In genomic region chr6:105215506-105215905, GRCh38 we compare ENCODE assay signal across 20 cellular contexts. TPM values are rescaled to one million over a fixed set of nuclear protein-coding genes. Genes with fewer than 3 reads are reported as not detected.
DNase-seq lines count a peak whose midpoint lies in the region; ATAC-seq and TF ChIP-seq lines count a peak whose summit lies in the region.
"Had no signal": no experiment of that assay in that cellular context is flagged by ENCODE, and none has a peak within 500 bp of the region (broad histone marks: within the 10 kb centered on the region; RNA-seq: fewer than 3 reads in every experiment).

No MANE protein-coding gene starts in this region.

- H3K79me2 ChIP-seq in ACC112 (ENCODE audit: control insufficient read depth, insufficient read depth, low read length, unreplicated experiment): no peaks in the 10 kb centered on the region

- CTCF ChIA-PET in HEK293 (lab: Yijun Ruan, JAX): no interaction called here

- H2AK5ac ChIP-seq in neuronal stem cell (ENCODE audit: low read depth, low read length): no peak overlapping the region

- H2BK12ac ChIP-seq in neuronal stem cell (ENCODE audit: low read length): no peak overlapping the region

- H2BK5ac ChIP-seq in neuronal stem cell (ENCODE audit: low read length): no peak overlapping the region

- TF ChIP-seq CTCF in HEK293 (tag by site-specific recombination; IDR thresholded peaks at IDR 0.05): no peak

- H3K9me3 ChIP-seq in HEK293 (ENCODE audit: control insufficient read depth, insufficient read depth, low read depth, low read length): no peaks in the 10 kb centered on the region
- no peaks in the 10 kb centered on the region for H3K9me3 ChIP-seq in neuronal stem cell (replicated peaks in 1 of 2; ENCODE audit: control insufficient read depth in 2 of 2, insufficient read depth in 1 of 2, low read depth in 1 of 2, low read length in 2 of 2)
- H3K9me3 ChIP-seq: A549, Peyer's patch had no signal

- H3K4me1 ChIP-seq in ACC112 (ENCODE audit: control insufficient read depth, insufficient read depth, low read length, unreplicated experiment) (peaks cover 16% of the 10 kb centered on the region), HEK293 (ENCODE audit: control insufficient read depth, insufficient read depth, low read length) (peaks cover 23% of the 10 kb centered on the region), neuronal stem cell (ENCODE audit: control insufficient read depth in 2 of 2, insufficient read depth in 1 of 2, low read depth in 1 of 2, low read length in 2 of 2) (no peaks in the 10 kb centered on the region)
- H3K4me1 ChIP-seq: Peyer's patch had no signal

- intact Hi-C loops in left colon (cut with DNase I, micrococcal nuclease): no loop called here
- intact Hi-C loops in posterior cingulate gyrus (cut with DNase I): no loop called here

- H2AFZ ChIP-seq in ACC112 (ENCODE audit: low read length, unreplicated experiment): peak overlapping the region; percentile 48
- no peak overlapping the region for H2AFZ ChIP-seq in neuronal stem cell (ENCODE audit: low read length)

- no peak overlapping the region for H3K18ac ChIP-seq in neuronal stem cell (ENCODE audit: low read length)

- no peak overlapping the region for H3K9ac ChIP-seq in neuronal stem cell (ENCODE audit: low read depth, low read length, poor library complexity)

- H3K27me3 ChIP-seq in ACC112 (ENCODE audit: insufficient read depth, low read length) (no peaks in the 10 kb centered on the region), neuronal stem cell (ENCODE audit: control insufficient read depth in 3 of 3, insufficient read depth in 3 of 3, low read depth in 1 of 3, low read length in 3 of 3) (no peaks in the 10 kb centered on the region)
- H3K27me3 ChIP-seq: Peyer's patch had no signal

- H3K4ac ChIP-seq in neuronal stem cell (ENCODE audit: low read length): no peak overlapping the region

- peak; percentile 97 for ATAC-seq in left colon
- no peak for ATAC-seq in HG03280 (IDR thresholded peaks at IDR 0.05; ENCODE audit: unreplicated experiment)
- ATAC-seq: A549 had no signal

- no peak overlapping the region for H3K23ac ChIP-seq in neuronal stem cell (ENCODE audit: low read depth, low read length, poor library complexity)

- H3K79me1 ChIP-seq in neuronal stem cell (ENCODE audit: low read depth, low read length): no peaks in the 10 kb centered on the region

- H2BK120ac ChIP-seq in neuronal stem cell (ENCODE audit: low read depth, low read length): no peak overlapping the region

- no peak overlapping the region for H3K14ac ChIP-seq in neuronal stem cell (ENCODE audit: low read length)

- no peak overlapping the region for H4K8ac ChIP-seq in neuronal stem cell (ENCODE audit: low read depth, low read length)

- H3K36me3 ChIP-seq in ACC112 (ENCODE audit: insufficient read depth, low read length) (no peaks in the 10 kb centered on the region), HEK293 (ENCODE audit: control insufficient read depth in 2 of 2, insufficient read depth in 1 of 2, low read length in 2 of 2) (no peaks in the 10 kb centered on the region), neuronal stem cell (replicated peaks in 1 of 2; ENCODE audit: control insufficient read depth in 2 of 2, insufficient read depth in 2 of 2, low read length in 2 of 2) (no peaks in the 10 kb centered on the region)
- H3K36me3 ChIP-seq: Peyer's patch had no signal

- no peak overlapping the region for H3K4me2 ChIP-seq in neuronal stem cell (ENCODE audit: insufficient read depth, low read length, poor library complexity, severe bottlenecking)
- H3K4me2 ChIP-seq: A549 had no signal

- no peak overlapping the region for H3K27ac ChIP-seq in ACC112 (ENCODE audit: low read depth, low read length)
- no peak overlapping the region for H3K27ac ChIP-seq in HEK293 (ENCODE audit: extremely low read depth, low read depth, low read length)
- no peak overlapping the region for H3K27ac ChIP-seq in neuronal stem cell (replicated peaks; ENCODE audit: low read length)
- H3K27ac ChIP-seq: A549, Peyer's patch had no signal

- POLR2A ChIA-PET in HEK293 (lab: Yijun Ruan, JAX): no interaction called here

- H4K91ac ChIP-seq in neuronal stem cell (ENCODE audit: low read depth, low read length, poor library complexity): no peak overlapping the region

- peak; percentile 42 for DNase-seq in NCI-H82 treated with DMSO at 0.1 percent for 48 hours (lab: John Stamatoyannopoulos, UW; ENCODE audit: unreplicated experiment)
- no peak for DNase-seq in left colon
- no peak for DNase-seq in neuronal stem cell (ENCODE audit: low spot score)
- no peak for DNase-seq in 8988T
- no peak for DNase-seq in posterior cingulate gyrus
- DNase-seq: CD4-positive, CD25-positive, alpha-beta regulatory T cell; COR-L47; DMS79; H7; KG1; NCI-H1092 treated with DMSO at 0.1 percent for 48 hours; NCI-H1436 treated with DMSO at 0.1 percent for 48 hours; NCI-H1930; NCI-H446; NK-92 treated with Interleukin-12 subunit alpha and Interleukin-12 subunit beta, amount 100 ng/mL, for 24 hours; Peyer's patch had no signal

- no peak overlapping the region for H2BK15ac ChIP-seq in neuronal stem cell (ENCODE audit: low read length)

- H3K4me3 ChIP-seq in ACC112 (ENCODE audit: low read depth, low read length) (no peak overlapping the region), HEK293 (ENCODE audit: low read depth, low read length) (no peak overlapping the region), neuronal stem cell (ENCODE audit: low read length in 2 of 2) (no peak overlapping the region)
- H3K4me3 ChIP-seq: A549, Peyer's patch had no signal

- WGBS in neuronal stem cell (ENCODE audit: extremely low coverage in 2 of 2, insufficient read length in 2 of 2, insufficient replicate concordance in 1 of 2), 2 donors: no CpG with 5 or more reads among the region's 3 CpGs

TF ChIP-seq in HEK293, 187 proteins besides CTCF, POLR2A, EP300 and RAD21 (continues in another document):
- peak; percentile 8; the same call in 1 of the 2 replicates for TF ChIP-seq FEZF1 (tag by site-specific recombination; IDR thresholded peaks at IDR 0.05)
- no peak for TF ChIP-seq ZBTB11 (tag by site-specific recombination; conservative IDR thresholded peaks at IDR 0.05; ENCODE audit: low read depth)
- no peak for TF ChIP-seq ZNF513 (tag by site-specific recombination; IDR thresholded peaks at IDR 0.05)
- peak; percentile 77 for TF ChIP-seq WT1 (tag by site-specific recombination; IDR thresholded peaks at IDR 0.05)
- peak; percentile 83 for TF ChIP-seq ZNF18 (tag by site-specific recombination; IDR thresholded peaks at IDR 0.05)
- TF ChIP-seq ZNF169 (tag by site-specific recombination; IDR thresholded peaks at IDR 0.05): no peak

RNA-seq across cellular contexts. Expression of gene POPDC3, which starts 35.7 kb away (rescaled TPM):
- total RNA-seq in left colon: not detected
- 3.1 TPM for polyA plus RNA-seq in neuronal stem cell (2013, experiment 1 of 2)
- polyA plus RNA-seq in neuronal stem cell (2013, experiment 2 of 2): 3.2 TPM
- total RNA-seq: CD4-positive, CD25-positive, alpha-beta regulatory T cell; Peyer's patch had no signal
- polyA plus RNA-seq: CD4-positive, CD25-positive, alpha-beta regulatory T cell had no signal
